Comparison of ENCODE assay signal across 10 cellular contexts in the genomic region with DNA sequence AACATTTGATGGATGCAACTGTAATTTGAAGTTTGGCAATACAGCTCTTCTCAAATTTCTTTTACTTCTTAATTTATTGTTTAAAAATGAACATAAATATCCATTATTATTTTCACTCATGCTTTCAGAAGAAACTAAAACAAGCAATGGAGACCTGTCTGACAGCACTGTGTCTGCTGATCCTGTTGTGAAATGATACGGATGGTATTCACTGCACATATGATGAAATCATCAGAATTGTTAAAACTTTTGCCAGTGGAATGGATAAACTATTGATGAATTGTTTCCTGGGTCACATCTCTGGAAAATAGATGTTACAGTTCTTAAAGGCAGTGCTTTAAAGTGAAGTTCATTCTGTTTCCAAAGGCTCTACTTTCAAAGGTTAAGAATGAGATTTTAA.
"Had no signal": no experiment of that assay in that cellular context is flagged by ENCODE, and none has a peak within 500 bp of the region (broad histone marks: within the 10 kb centered on the region; RNA-seq: fewer than 3 reads in every experiment).

No MANE protein-coding gene starts in this region.

- DNase-seq: activated CD4-positive, alpha-beta T cell treated with anti-CD3 and anti-CD28 coated beads, Interleukin-2, amount 50 U/mL, for 48 hours; activated naive CD4-positive, alpha-beta T cell treated with anti-CD3 and anti-CD28 coated beads, Interleukin-2, amount 10 ng/mL, durations not matched to agents 7 days and 5 days; amygdala; dermis blood vessel endothelial cell; left ventricle myocardium superior; retina; small intestine; tibial artery; uterus had no signal

- FAIRE-seq: small intestine had no signal

- H3K4me3 ChIP-seq: hepatocyte, tibial artery, uterus had no signal
